Comparison of ENCODE assay signal across 18 cellular contexts in the genomic region with DNA sequence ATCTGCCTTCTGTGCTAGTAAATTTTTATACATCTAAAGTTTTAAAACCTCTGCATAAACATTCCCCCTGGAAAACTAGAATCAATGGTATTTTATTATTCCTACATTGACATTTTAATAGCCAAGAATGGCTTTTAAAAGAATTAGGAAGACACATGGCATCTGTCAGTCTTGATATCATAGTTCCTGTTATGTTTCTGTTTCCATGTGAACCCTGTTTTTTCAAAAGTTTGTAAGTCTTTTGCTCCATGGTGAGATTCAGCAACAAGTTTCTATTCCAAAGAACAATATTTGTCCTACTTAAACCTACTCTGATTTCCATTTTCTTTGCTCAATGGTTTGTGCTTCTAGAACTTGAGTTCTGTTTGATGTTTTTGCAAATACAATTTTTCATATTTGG.
DNase-seq lines count a peak whose midpoint lies in the region; ATAC-seq and TF ChIP-seq lines count a peak whose summit lies in the region.
"Had no signal": no experiment of that assay in that cellular context is flagged by ENCODE, and none has a peak within 500 bp of the region (broad histone marks: within the 10 kb centered on the region; RNA-seq: fewer than 3 reads in every experiment).

No MANE protein-coding gene starts in this region.

- H3K27me3 Mint-ChIP-seq in Caco-2 (ENCODE audit: insufficient read depth, unreplicated experiment) (no peaks in the 10 kb centered on the region), endothelial cell (ENCODE audit: unreplicated experiment) (no peaks in the 10 kb centered on the region), osteocyte (ENCODE audit: unreplicated experiment) (peaks cover 2% of the 10 kb centered on the region)
- H3K27me3 Mint-ChIP-seq in activated CD4-positive, alpha-beta memory T cell treated with anti-CD3 and anti-CD28 coated beads, Interleukin-2, amount 10 ng/mL, durations not matched to agents 7 days and 5 days = peaks cover 6% of the 10 kb centered on the region
- H3K27me3 Mint-ChIP-seq: CD4-positive, alpha-beta T cell had no signal

- H3K4me1 Mint-ChIP-seq in Caco-2 (ENCODE audit: low read depth, unreplicated experiment) (peaks cover 36% of the 10 kb centered on the region), endothelial cell (ENCODE audit: unreplicated experiment) (peaks cover 41% of the 10 kb centered on the region), osteocyte (ENCODE audit: unreplicated experiment) (peaks cover 27% of the 10 kb centered on the region)
- no peaks in the 10 kb centered on the region for H3K4me1 Mint-ChIP-seq in activated CD4-positive, alpha-beta memory T cell treated with anti-CD3 and anti-CD28 coated beads, Interleukin-2, amount 10 ng/mL, durations not matched to agents 7 days and 5 days

- intact Hi-C loops in Caco-2 (cut with micrococcal nuclease; ENCODE audit: unreplicated experiment) (no loop called here), body of pancreas (cut with DNase I) (no loop called here)

- no peak overlapping the region for H3K9ac ChIP-seq in SK-N-MC (ENCODE audit: insufficient read length)

- DNase-seq in Caco-2 (no peak), SK-N-MC (ENCODE audit: low read depth, low spot score) (no peak), endothelial cell (ENCODE audit: low spot score) (no peak), osteocyte (ENCODE audit: extremely low spot score, unreplicated experiment) (no peak), NCI-H510A (lab: John Stamatoyannopoulos, UW) (no peak), DMS 273 (lab: John Stamatoyannopoulos, UW; ENCODE audit: unreplicated experiment) (no peak), body of pancreas (no peak)
- DNase-seq in activated CD4-positive, alpha-beta memory T cell treated with anti-CD3 and anti-CD28 coated beads, Interleukin-2, amount 10 ng/mL, durations not matched to agents 7 days and 5 days = no peak
- DNase-seq: CD4-positive, alpha-beta T cell; NCI-H1092; NCI-H1436 treated with DMSO at 0.1 percent for 48 hours; NCI-H2029 treated with DMSO at 0.1 percent for 48 hours; NCI-H446 treated with DMSO at 0.1 percent for 48 hours; NCI-H748 treated with DMSO at 0.1 percent for 48 hours; OCI-M1; SHP77 treated with DMSO at 0.1 percent for 48 hours had no signal

- no TSS peak for BruUV-seq in Caco-2 (replicated peaks; lab: Mats Ljungman, UMichigan)

- H3K27ac Mint-ChIP-seq in Caco-2 (ENCODE audit: unreplicated experiment) (peak overlapping the region; percentile 62), endothelial cell (ENCODE audit: unreplicated experiment) (peak overlapping the region; percentile 86), osteocyte (ENCODE audit: unreplicated experiment) (peak overlapping the region; percentile 42)
- H3K27ac Mint-ChIP-seq in activated CD4-positive, alpha-beta memory T cell treated with anti-CD3 and anti-CD28 coated beads, Interleukin-2, amount 10 ng/mL, durations not matched to agents 7 days and 5 days = no peak overlapping the region
- H3K27ac Mint-ChIP-seq: CD4-positive, alpha-beta T cell had no signal

- no peak for TF ChIP-seq CTCF in Caco-2 (IDR thresholded peaks at IDR 0.05; ENCODE audit: insufficient read depth in 1 of 2, low read depth in 1 of 2, low read length in 1 of 2, severe bottlenecking in 1 of 2, unreplicated experiment in 1 of 2)
- no peak for TF ChIP-seq CTCF in endothelial cell (IDR thresholded peaks at IDR 0.05; ENCODE audit: unreplicated experiment)
- TF ChIP-seq CTCF in osteocyte (IDR thresholded peaks at IDR 0.05) = no peak
- TF ChIP-seq CTCF in body of pancreas (IDR thresholded peaks at IDR 0.05) = no peak

- no peaks in the 10 kb centered on the region for H3K36me3 ChIP-seq in Caco-2 (ENCODE audit: control insufficient read depth, insufficient read depth, low read length)
- H3K36me3 ChIP-seq in SK-N-MC (ENCODE audit: insufficient read depth, low read length) = no peaks in the 10 kb centered on the region
- H3K36me3 ChIP-seq in body of pancreas (replicated peaks in 1 of 2; ENCODE audit: insufficient read depth in 1 of 2, low read depth in 2 of 2) = no peaks in the 10 kb centered on the region

- H3K4me3 ChIP-seq in Caco-2 (ENCODE audit: low read depth, low read length) (no peak overlapping the region), SK-N-MC (no peak overlapping the region), body of pancreas (no peak overlapping the region)

- H3K27me3 ChIP-seq in Caco-2 (replicated peaks; ENCODE audit: control insufficient read depth, insufficient read depth, low read length) = no peaks in the 10 kb centered on the region
- no peaks in the 10 kb centered on the region for H3K27me3 ChIP-seq in body of pancreas

- peak overlapping the region; percentile 38; the same call in 1 of the 2 replicates for H3K27ac ChIP-seq in SK-N-MC
- no peak overlapping the region for H3K27ac ChIP-seq in body of pancreas
- H3K27ac ChIP-seq: HL-60 had no signal

- H3K9me3 Mint-ChIP-seq in Caco-2 (ENCODE audit: unreplicated experiment) (no peaks in the 10 kb centered on the region), endothelial cell (ENCODE audit: unreplicated experiment) (no peaks in the 10 kb centered on the region), osteocyte (ENCODE audit: unreplicated experiment) (peaks cover 3% of the 10 kb centered on the region)
- no peaks in the 10 kb centered on the region for H3K9me3 Mint-ChIP-seq in activated CD4-positive, alpha-beta memory T cell treated with anti-CD3 and anti-CD28 coated beads, Interleukin-2, amount 10 ng/mL, durations not matched to agents 7 days and 5 days
- H3K9me3 Mint-ChIP-seq: CD4-positive, alpha-beta T cell had no signal

- TF ChIP-seq POLR2A in body of pancreas (IDR thresholded peaks at IDR 0.05) = no peak

- POLR2A ChIA-PET in Caco-2 (lab: Charles Lee) = no interaction called here
- POLR2A ChIA-PET in activated CD4-positive, alpha-beta memory T cell treated with anti-CD3 and anti-CD28 coated beads, Interleukin-2, amount 10 ng/mL, durations not matched to agents 7 days and 5 days (lab: Charles Lee) = no interaction called here

- H3K36me3 Mint-ChIP-seq in Caco-2 (ENCODE audit: insufficient read depth, unreplicated experiment) = peaks cover 14% of the 10 kb centered on the region
- peaks cover 8% of the 10 kb centered on the region for H3K36me3 Mint-ChIP-seq in endothelial cell (ENCODE audit: low read depth, unreplicated experiment)
- H3K36me3 Mint-ChIP-seq in osteocyte (ENCODE audit: unreplicated experiment) = no peaks in the 10 kb centered on the region
- no peaks in the 10 kb centered on the region for H3K36me3 Mint-ChIP-seq in activated CD4-positive, alpha-beta memory T cell treated with anti-CD3 and anti-CD28 coated beads, Interleukin-2, amount 10 ng/mL, durations not matched to agents 7 days and 5 days (ENCODE audit: low read depth)

- CTCF ChIA-PET in Caco-2 (lab: Charles Lee) = interaction anchor here (2.6 kb wide), 1 partner anchor 9 kb away, joined by 16 read pairs; no protein-coding TSS in a partner anchor
- CTCF ChIA-PET in activated CD4-positive, alpha-beta memory T cell treated with anti-CD3 and anti-CD28 coated beads, Interleukin-2, amount 10 ng/mL, durations not matched to agents 7 days and 5 days (lab: Charles Lee) = interaction anchor here (2.2 kb wide), 1 partner anchor 9 kb away, joined by 9 read pairs; no protein-coding TSS in a partner anchor

- H3K9me3 ChIP-seq in Caco-2 = no peaks in the 10 kb centered on the region
- no peaks in the 10 kb centered on the region for H3K9me3 ChIP-seq in SK-N-MC (ENCODE audit: low read depth, low read length)
- H3K9me3 ChIP-seq in body of pancreas = no peaks in the 10 kb centered on the region

- H3K4me1 ChIP-seq in Caco-2 (peaks cover 55% of the 10 kb centered on the region), body of pancreas (no peaks in the 10 kb centered on the region)

- H3K4me3 Mint-ChIP-seq in Caco-2 (ENCODE audit: unreplicated experiment) = no peak overlapping the region
- H3K4me3 Mint-ChIP-seq in endothelial cell (ENCODE audit: unreplicated experiment) = no peak overlapping the region
- no peak overlapping the region for H3K4me3 Mint-ChIP-seq in osteocyte (ENCODE audit: unreplicated experiment)
- no peak overlapping the region for H3K4me3 Mint-ChIP-seq in activated CD4-positive, alpha-beta memory T cell treated with anti-CD3 and anti-CD28 coated beads, Interleukin-2, amount 10 ng/mL, durations not matched to agents 7 days and 5 days
- H3K4me3 Mint-ChIP-seq: CD4-positive, alpha-beta T cell had no signal

- ATAC-seq in body of pancreas = no peak
- ATAC-seq: SK-N-SH treated with all-trans-retinoic acid at 6 μM for 48 hours had no signal
